Comparison of ENCODE assay signal across 8 cellular contexts in the genomic region with DNA sequence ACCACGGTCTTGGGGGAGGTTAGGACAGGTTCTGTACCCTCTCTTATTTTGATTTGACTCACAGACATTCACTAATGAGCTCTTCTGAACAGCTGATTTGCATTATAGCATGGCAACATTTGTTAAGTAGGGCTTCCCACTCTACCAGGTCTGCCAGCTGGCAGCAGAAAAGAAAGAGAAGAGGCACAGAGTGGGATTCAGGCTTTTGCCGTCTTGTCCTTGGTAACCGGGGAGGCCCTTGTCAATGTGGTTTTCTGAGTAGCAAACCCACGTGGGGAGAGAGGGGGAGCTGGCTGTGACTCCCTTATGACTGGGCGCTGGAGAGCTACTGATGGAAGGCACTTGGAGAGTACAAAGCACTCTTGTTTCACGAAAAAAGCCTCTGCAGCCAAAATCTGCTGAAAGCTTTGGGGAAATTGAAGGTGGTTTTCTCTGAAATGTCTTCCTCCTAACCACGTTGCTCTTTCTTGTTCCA.
DNase-seq lines count a peak whose midpoint lies in the region; ATAC-seq and TF ChIP-seq lines count a peak whose summit lies in the region.

No MANE protein-coding gene starts in this region.

- no peaks in the 10 kb centered on the region for H3K79me2 ChIP-seq in DND-41 (ENCODE audit: insufficient read depth, low read length)

- H4K20me1 ChIP-seq in DND-41 (ENCODE audit: insufficient read depth, low read length): no peaks in the 10 kb centered on the region

- TF ChIP-seq CTCF in DND-41 (IDR thresholded peaks at IDR 0.05; ENCODE audit: borderline replicate concordance, extremely low read depth, low read length, poor library complexity, severe bottlenecking) (no peak), tibial artery (IDR thresholded peaks at IDR 0.05) (no peak)

- no peak overlapping the region for H3K9ac ChIP-seq in DND-41 (ENCODE audit: low read depth, low read length)

- H3K9me3 ChIP-seq in DND-41 (ENCODE audit: insufficient read depth, low read length, severe bottlenecking) (no peaks in the 10 kb centered on the region), tibial artery (no peaks in the 10 kb centered on the region)

- no peak overlapping the region for H3K4me3 ChIP-seq in DND-41 (ENCODE audit: low read depth in 1 of 2, low read length in 2 of 2)
- no peak overlapping the region for H3K4me3 ChIP-seq in tibial artery

- peak; percentile 49 for DNase-seq in DND-41
- peak; percentile 20 for DNase-seq in amniotic epithelial cell (ENCODE audit: low read depth)
- peak; percentile 51 for DNase-seq in myocyte (ENCODE audit: low read depth)
- DNase-seq in tibial artery: no peak
- no peak for DNase-seq in NCI-H1417 treated with DMSO at 0.1 percent for 48 hours (lab: John Stamatoyannopoulos, UW)

- no peaks in the 10 kb centered on the region for H3K4me1 ChIP-seq in DND-41 (ENCODE audit: insufficient read depth, low read length)
- no peaks in the 10 kb centered on the region for H3K4me1 ChIP-seq in tibial artery

- no peaks in the 10 kb centered on the region for H3K27me3 ChIP-seq in DND-41 (ENCODE audit: insufficient read depth, low read length, poor library complexity)
- no peaks in the 10 kb centered on the region for H3K27me3 ChIP-seq in tibial artery

- intact Hi-C loops in tibial artery (cut with DNase I; ENCODE audit: low total_unique reads): no loop called here

- H2AFZ ChIP-seq in DND-41 (ENCODE audit: low read depth, low read length): no peak overlapping the region

- H3K4me2 ChIP-seq in DND-41 (ENCODE audit: insufficient read depth, low read length): no peak overlapping the region

- H3K27ac ChIP-seq in DND-41 (ENCODE audit: low read length): no peak overlapping the region
- no peak overlapping the region for H3K27ac ChIP-seq in tibial artery

- H3K36me3 ChIP-seq in DND-41 (ENCODE audit: insufficient read depth, low read length): peaks cover 99% of the 10 kb centered on the region
- peaks cover 46 to 94% (median 68%) of the 10 kb centered on the region in 3 donors for H3K36me3 ChIP-seq in tibial artery

- ATAC-seq in DND-41 (ENCODE audit: insufficient read depth, low read depth) (peak; percentile 77), HG02642 (IDR thresholded peaks at IDR 0.05; ENCODE audit: poor library complexity, unreplicated experiment) (peak; percentile 65), HG02981 (IDR thresholded peaks at IDR 0.05; ENCODE audit: unreplicated experiment) (no peak), HG02938 (IDR thresholded peaks at IDR 0.05; ENCODE audit: unreplicated experiment) (no peak)

Comparison
In these comparisons a context has a peak if more than half of its experiments do, and no peak if none do; other contexts are left out.
1. ATAC-seq: peak in DND-41 (single experiment) and HG02642 (single experiment); none in HG02981 (single experiment) and HG02938 (single experiment).
2. DNase-seq: peak in DND-41 (single experiment), amniotic epithelial cell (single experiment) and myocyte (single experiment); none in tibial artery (0 of 2) and NCI-H1417 treated with DMSO at 0.1 percent for 48 hours (single experiment).